Comparison of ENCODE assay signal across 9 cellular contexts in genomic region chr2:178403671-178404379, GRCh38. TPM values are rescaled to one million over a fixed set of nuclear protein-coding genes. Genes with fewer than 3 reads are reported as not detected.
DNase-seq lines count a peak whose midpoint lies in the region; ATAC-seq and TF ChIP-seq lines count a peak whose summit lies in the region.
"Had no signal": no experiment of that assay in that cellular context is flagged by ENCODE, and none has a peak within 500 bp of the region (broad histone marks: within the 10 kb centered on the region; RNA-seq: fewer than 3 reads in every experiment).

No MANE protein-coding gene starts in this region.

- H3K27me3 Mint-ChIP-seq in activated CD4-positive, alpha-beta T cell treated with anti-CD3 and anti-CD28 coated beads, Interleukin-2, amount 10 ng/mL, durations not matched to agents 7 days and 5 days: peaks cover 7% of the 10 kb centered on the region
- H3K27me3 Mint-ChIP-seq in Caco-2 (ENCODE audit: insufficient read depth, unreplicated experiment): no peaks in the 10 kb centered on the region

- peaks cover 3% of the 10 kb centered on the region; the same call in 1 of the 2 replicates for H3K9me1 ChIP-seq in IMR-90 (ENCODE audit: insufficient read depth, low read length)

- H3K27ac ChIP-seq in IMR-90 (ENCODE audit: insufficient read depth, low read length) (no peak overlapping the region), neuronal stem cell (replicated peaks; ENCODE audit: low read length) (no peak overlapping the region)

- H2BK120ac ChIP-seq in IMR-90 (ENCODE audit: low read depth, low read length) (peak overlapping the region; percentile 58), neuronal stem cell (ENCODE audit: low read depth, low read length) (no peak overlapping the region)

- peak overlapping the region; percentile 80 for H2AK9ac ChIP-seq in IMR-90 (replicated peaks; ENCODE audit: low read depth, low read length, poor library complexity)

- no peaks in the 10 kb centered on the region for H3K36me3 ChIP-seq in IMR-90 (ENCODE audit: control insufficient read depth, insufficient read depth, low read length)
- H3K36me3 ChIP-seq in neuronal stem cell (replicated peaks in 1 of 2; ENCODE audit: control insufficient read depth in 2 of 2, insufficient read depth in 2 of 2, low read length in 2 of 2): no peaks in the 10 kb centered on the region
- no peaks in the 10 kb centered on the region for H3K36me3 ChIP-seq in Caco-2 (ENCODE audit: control insufficient read depth, insufficient read depth, low read length)

- BruUV-seq in IMR-90 (replicated peaks; lab: Mats Ljungman, UMichigan) (no TSS peak), Caco-2 (replicated peaks; lab: Mats Ljungman, UMichigan) (no TSS peak)

- H4K91ac ChIP-seq in IMR-90 (ENCODE audit: insufficient read depth, low read depth, low read length) (peak overlapping the region; percentile 17; the same call in 1 of the 2 replicates), neuronal stem cell (ENCODE audit: low read depth, low read length, poor library complexity) (no peak overlapping the region)

- intact Hi-C loops in IMR-90 (cut with micrococcal nuclease) (no loop called here), Caco-2 (cut with micrococcal nuclease; ENCODE audit: unreplicated experiment) (no loop called here)

- no peaks in the 10 kb centered on the region for H3K36me3 Mint-ChIP-seq in activated CD4-positive, alpha-beta T cell treated with anti-CD3 and anti-CD28 coated beads, Interleukin-2, amount 10 ng/mL, durations not matched to agents 7 days and 5 days (ENCODE audit: low read depth)
- no peaks in the 10 kb centered on the region for H3K36me3 Mint-ChIP-seq in Caco-2 (ENCODE audit: insufficient read depth, unreplicated experiment)

- CTCF ChIA-PET in activated CD4-positive, alpha-beta T cell treated with anti-CD3 and anti-CD28 coated beads, Interleukin-2, amount 10 ng/mL, durations not matched to agents 7 days and 5 days (lab: Charles Lee): interaction anchor here (0.6 to 4.1 kb wide), 6 partner anchors 9 to 128 kb away, joined by 3 to 45 read pairs (median 6); no protein-coding TSS in a partner anchor
- CTCF ChIA-PET in IMR-90 (lab: Yijun Ruan, JAX): interaction anchor here (0.7 to 3.2 kb wide), 4 partner anchors 11 to 292 kb away, joined by 3 to 18 read pairs (median 7); no protein-coding TSS in a partner anchor
- CTCF ChIA-PET in Caco-2 (lab: Charles Lee): interaction anchor here (1.3 kb wide), 1 partner anchor 11 kb away, joined by 6 read pairs; no protein-coding TSS in a partner anchor

- H2BK5ac ChIP-seq in IMR-90 (ENCODE audit: low read depth, low read length, poor library complexity, severe bottlenecking) (peak overlapping the region; percentile 73), neuronal stem cell (ENCODE audit: low read length) (no peak overlapping the region)

- no peak for TF ChIP-seq RAD21 in IMR-90 (IDR thresholded peaks at IDR 0.05; ENCODE audit: low read length)

- H3K9me3 Mint-ChIP-seq in activated CD4-positive, alpha-beta T cell treated with anti-CD3 and anti-CD28 coated beads, Interleukin-2, amount 10 ng/mL, durations not matched to agents 7 days and 5 days: no peaks in the 10 kb centered on the region
- H3K9me3 Mint-ChIP-seq in Caco-2 (ENCODE audit: unreplicated experiment): no peaks in the 10 kb centered on the region

- H3K4me3 Mint-ChIP-seq in activated CD4-positive, alpha-beta T cell treated with anti-CD3 and anti-CD28 coated beads, Interleukin-2, amount 10 ng/mL, durations not matched to agents 7 days and 5 days: no peak overlapping the region
- no peak overlapping the region for H3K4me3 Mint-ChIP-seq in Caco-2 (ENCODE audit: unreplicated experiment)

- no peak overlapping the region for H3K9ac ChIP-seq in IMR-90 (ENCODE audit: low read depth, low read length)
- no peak overlapping the region for H3K9ac ChIP-seq in neuronal stem cell (ENCODE audit: low read depth, low read length, poor library complexity)

- H3K79me1 ChIP-seq in IMR-90 (ENCODE audit: low read depth in 1 of 2, low read length in 2 of 2) (no peaks in the 10 kb centered on the region), neuronal stem cell (ENCODE audit: low read depth, low read length) (no peaks in the 10 kb centered on the region)

- peak overlapping the region; percentile 87 for H3K27ac Mint-ChIP-seq in activated CD4-positive, alpha-beta T cell treated with anti-CD3 and anti-CD28 coated beads, Interleukin-2, amount 10 ng/mL, durations not matched to agents 7 days and 5 days
- no peak overlapping the region for H3K27ac Mint-ChIP-seq in Caco-2 (ENCODE audit: unreplicated experiment)

- POLR2A ChIA-PET in activated CD4-positive, alpha-beta T cell treated with anti-CD3 and anti-CD28 coated beads, Interleukin-2, amount 10 ng/mL, durations not matched to agents 7 days and 5 days (lab: Charles Lee): interaction anchor here (3.0 kb wide), 1 partner anchor 10 kb away, joined by 14 read pairs; no protein-coding TSS in a partner anchor
- POLR2A ChIA-PET in IMR-90 (lab: Charles Lee; ENCODE audit: unreplicated experiment) (no interaction called here), Caco-2 (lab: Charles Lee) (interaction anchor here (0.6 kb wide), 1 partner anchor 11 kb away, joined by 3 read pairs; no protein-coding TSS in a partner anchor)

- no CpG with 5 or more reads among the region's 3 CpGs for WGBS in IMR-90 (ENCODE audit: extremely low coverage in 2 of 2, insufficient read length in 1 of 2), 2 experiments
- no CpG with 5 or more reads among the region's 3 CpGs for WGBS in neuronal stem cell (ENCODE audit: extremely low coverage in 2 of 2, insufficient read length in 2 of 2, insufficient replicate concordance in 1 of 2), 2 donors

- no peak overlapping the region for H3K56ac ChIP-seq in IMR-90 (ENCODE audit: extremely low read depth, insufficient read depth, low read length)

- no peak overlapping the region for H3K4me3 ChIP-seq in IMR-90 (ENCODE audit: insufficient read depth, low read depth, low read length)
- H3K4me3 ChIP-seq in neuronal stem cell (ENCODE audit: low read length in 2 of 2): no peak overlapping the region
- no peak overlapping the region for H3K4me3 ChIP-seq in Caco-2 (ENCODE audit: low read depth, low read length)

- H3K14ac ChIP-seq in IMR-90 (replicated peaks; ENCODE audit: low read depth, low read length) (0 out of 2 replicates have a peak overlapping the region, but pooled peaks have one; percentile 17), neuronal stem cell (ENCODE audit: low read length) (no peak overlapping the region)

- H3K27me3 ChIP-seq in IMR-90 (ENCODE audit: control insufficient read depth, insufficient read depth, low read length) (no peaks in the 10 kb centered on the region), neuronal stem cell (ENCODE audit: control insufficient read depth in 3 of 3, insufficient read depth in 3 of 3, low read depth in 1 of 3, low read length in 3 of 3) (no peaks in the 10 kb centered on the region), Caco-2 (replicated peaks; ENCODE audit: control insufficient read depth, insufficient read depth, low read length) (no peaks in the 10 kb centered on the region)

- peak overlapping the region; percentile 27 for H2BK20ac ChIP-seq in IMR-90 (ENCODE audit: low read depth, low read length)

- H2AFZ ChIP-seq in IMR-90 (replicated peaks; ENCODE audit: low read length, poor library complexity) (no peak overlapping the region), neuronal stem cell (ENCODE audit: low read length) (peak overlapping the region; percentile 74)

- H3K18ac ChIP-seq in IMR-90 (ENCODE audit: low read depth, low read length) (peak overlapping the region; percentile 65; the same call in 1 of the 2 replicates), neuronal stem cell (ENCODE audit: low read length) (no peak overlapping the region)

- H3K9me3 ChIP-seq in IMR-90 (ENCODE audit: control insufficient read depth, insufficient read depth, low read length) (no peaks in the 10 kb centered on the region), neuronal stem cell (replicated peaks in 1 of 2; ENCODE audit: control insufficient read depth in 2 of 2, insufficient read depth in 1 of 2, low read depth in 1 of 2, low read length in 2 of 2) (no peaks in the 10 kb centered on the region), Caco-2 (no peaks in the 10 kb centered on the region)

- H2BK12ac ChIP-seq in neuronal stem cell (ENCODE audit: low read length): no peak overlapping the region

- TF ChIP-seq CTCF in IMR-90 (conservative IDR thresholded peaks at IDR 0.05; ENCODE audit: low read depth, low read length) (no peak), Caco-2 (IDR thresholded peaks at IDR 0.05; ENCODE audit: insufficient read depth in 1 of 2, low read depth in 1 of 2, low read length in 1 of 2, severe bottlenecking in 1 of 2, unreplicated experiment in 1 of 2) (no peak)

- peak overlapping the region; percentile 9; the same call in 1 of the 2 replicates for H3K4ac ChIP-seq in IMR-90 (ENCODE audit: low read depth, low read length)
- no peak overlapping the region for H3K4ac ChIP-seq in neuronal stem cell (ENCODE audit: low read length)

- dilution Hi-C loops in IMR-90 (cut with HindIII; ENCODE audit: low sequenced_read_pairs, unreplicated experiment): no loop called here

- H4K5ac ChIP-seq in IMR-90 (ENCODE audit: low read depth, low read length): peak overlapping the region; percentile 34; the same call in 1 of the 2 replicates

- peaks cover 3% of the 10 kb centered on the region for H3K4me1 ChIP-seq in IMR-90 (ENCODE audit: control insufficient read depth, insufficient read depth, low read length)
- H3K4me1 ChIP-seq in neuronal stem cell (ENCODE audit: control insufficient read depth in 2 of 2, insufficient read depth in 1 of 2, low read depth in 1 of 2, low read length in 2 of 2): peaks cover 0 to 3% of the 10 kb centered on the region in 2 donors
- H3K4me1 ChIP-seq in Caco-2: no peaks in the 10 kb centered on the region; the same call in 1 of the 2 replicates

- DNase-seq in activated CD4-positive, alpha-beta T cell treated with anti-CD3 and anti-CD28 coated beads, Interleukin-2, amount 10 ng/mL, durations not matched to agents 7 days and 5 days: no peak
- no peak for DNase-seq in activated CD4-positive, alpha-beta T cell treated with anti-CD3 and anti-CD28 coated beads for 1 hour
- DNase-seq in IMR-90: no peak
- no peak for DNase-seq in neuronal stem cell (ENCODE audit: low spot score)
- no peak for DNase-seq in stimulated activated CD4-positive, alpha-beta T cell treated with anti-CD3 and anti-CD28 coated beads, Interleukin-2, amount 100 ng/mL, for 48 hours
- DNase-seq in activated CD4-positive, alpha-beta T cell treated with anti-CD3 and anti-CD28 coated beads, Interleukin-2, amount 50 U/mL, for 1 hour: no peak
- DNase-seq in Caco-2: no peak
- DNase-seq: activated T-cell treated with anti-CD3 and anti-CD28 coated beads for 4 hours had no signal

- H3K4me1 Mint-ChIP-seq in activated CD4-positive, alpha-beta T cell treated with anti-CD3 and anti-CD28 coated beads, Interleukin-2, amount 10 ng/mL, durations not matched to agents 7 days and 5 days: peaks cover 25% of the 10 kb centered on the region
- H3K4me1 Mint-ChIP-seq in Caco-2 (ENCODE audit: low read depth, unreplicated experiment): peaks cover 14% of the 10 kb centered on the region

- H2BK15ac ChIP-seq in IMR-90 (ENCODE audit: low read depth, low read length): peak overlapping the region; percentile 21; the same call in 1 of the 3 replicates
- no peak overlapping the region for H2BK15ac ChIP-seq in neuronal stem cell (ENCODE audit: low read length)

- ATAC-seq in HG02610 (IDR thresholded peaks at IDR 0.05; ENCODE audit: unreplicated experiment) (peak; percentile 33), IMR-90 (ENCODE audit: low read depth) (peak; percentile 46)

- H3K4me2 ChIP-seq in IMR-90 (ENCODE audit: low read depth, low read length): peak overlapping the region; percentile 8; the same call in 1 of the 2 replicates
- H3K4me2 ChIP-seq in neuronal stem cell (ENCODE audit: insufficient read depth, low read length, poor library complexity, severe bottlenecking): no peak overlapping the region

- H3K23ac ChIP-seq in IMR-90 (ENCODE audit: low read depth, low read length) (no peak overlapping the region; the same call in 1 of the 2 replicates), neuronal stem cell (ENCODE audit: low read depth, low read length, poor library complexity) (no peak overlapping the region)

- H4K8ac ChIP-seq in IMR-90 (ENCODE audit: low read depth in 2 of 2, low read length in 2 of 2) (peak overlapping the region in 1 of 2 experiments; percentile 52; a peak in 2 of 4 replicates), neuronal stem cell (ENCODE audit: low read depth, low read length) (no peak overlapping the region)

- H2AK5ac ChIP-seq in IMR-90 (ENCODE audit: low read depth, low read length) (peak overlapping the region; percentile 44), neuronal stem cell (ENCODE audit: low read depth, low read length) (no peak overlapping the region)

- no peak for TF ChIP-seq POLR2A in IMR-90 (IDR thresholded peaks at IDR 0.05; ENCODE audit: low read depth, low read length)

- no peaks in the 10 kb centered on the region for H4K20me1 ChIP-seq in IMR-90 (ENCODE audit: insufficient read depth, low read length)

- in situ Hi-C loops in IMR-90 (cut with MboI; ENCODE audit: low sequenced_read_pairs): no loop called here

RNA-seq across cellular contexts. Expression of gene PRKRA, which starts 47.1 kb away (rescaled TPM):
- 10 to 100 TPM; 37.4 to 38.2 TPM for total RNA-seq in activated CD4-positive, alpha-beta T cell treated with anti-CD3 and anti-CD28 coated beads, Interleukin-2, amount 10 ng/mL, durations not matched to agents 7 days and 5 days
- total RNA-seq in IMR-90 (2012; rRNA removed) (53.6 and 55.5 TPM in 2 replicates), Caco-2 (2022) (58.3 and 60.2 TPM in 2 replicates)
- polyA plus RNA-seq in IMR-90 (2012; rRNA removed): 39.5 and 41.7 TPM in 2 replicates
- 9.7 and 29.0 TPM in 2 replicates for polyA plus RNA-seq in IMR-90 (2012; cell fraction: cytosol; rRNA removed)
- polyA plus RNA-seq in IMR-90 (2012; cell fraction: nucleus; rRNA removed; ENCODE audit: low replicate concordance): 29.1 and 41.4 TPM in 2 replicates
- polyA plus RNA-seq in neuronal stem cell (2013, experiment 1 of 2): 93.4 TPM
- 94.0 TPM for polyA plus RNA-seq in neuronal stem cell (2013, experiment 2 of 2)

RNA-seq across cellular contexts. Expression of gene PJVK, which starts 47.4 kb away (rescaled TPM):
- 1 to 10 TPM; 1.5 to 2.2 TPM for total RNA-seq in activated CD4-positive, alpha-beta T cell treated with anti-CD3 and anti-CD28 coated beads, Interleukin-2, amount 10 ng/mL, durations not matched to agents 7 days and 5 days
- total RNA-seq in IMR-90 (2012; rRNA removed): 0.28 and 0.72 TPM in 2 replicates
- 1.9 and 2.4 TPM in 2 replicates for polyA plus RNA-seq in IMR-90 (2012; rRNA removed)
- 0.04 and 0.09 TPM in 2 replicates for polyA plus RNA-seq in IMR-90 (2012; cell fraction: cytosol; rRNA removed)
- 2.8 and 24.7 TPM in 2 replicates for polyA plus RNA-seq in IMR-90 (2012; cell fraction: nucleus; rRNA removed; ENCODE audit: low replicate concordance)
- 3.0 TPM for polyA plus RNA-seq in neuronal stem cell (2013, experiment 1 of 2)
- polyA plus RNA-seq in neuronal stem cell (2013, experiment 2 of 2): 2.9 TPM
- 2.1 and 2.9 TPM in 2 replicates for total RNA-seq in Caco-2 (2022)
